Comparison of ENCODE assay signal across 8 cellular contexts in genomic region chr14:49598479-49599301, GRCh38. TPM values are rescaled to one million over a fixed set of nuclear protein-coding genes. Genes with fewer than 3 reads are reported as not detected.
DNase-seq lines count a peak whose midpoint lies in the region; ATAC-seq, FAIRE-seq and TF ChIP-seq lines count a peak whose summit lies in the region.

A gene with protein sequence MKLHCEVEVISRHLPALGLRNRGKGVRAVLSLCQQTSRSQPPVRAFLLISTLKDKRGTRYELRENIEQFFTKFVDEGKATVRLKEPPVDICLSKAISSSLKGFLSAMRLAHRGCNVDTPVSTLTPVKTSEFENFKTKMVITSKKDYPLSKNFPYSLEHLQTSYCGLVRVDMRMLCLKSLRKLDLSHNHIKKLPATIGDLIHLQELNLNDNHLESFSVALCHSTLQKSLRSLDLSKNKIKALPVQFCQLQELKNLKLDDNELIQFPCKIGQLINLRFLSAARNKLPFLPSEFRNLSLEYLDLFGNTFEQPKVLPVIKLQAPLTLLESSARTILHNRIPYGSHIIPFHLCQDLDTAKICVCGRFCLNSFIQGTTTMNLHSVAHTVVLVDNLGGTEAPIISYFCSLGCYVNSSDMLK (plus strand): TSS chr14:49598940. CDS start chr14:49599021, 81 bp downstream.

- H3K36me3 ChIP-seq in A673 (ENCODE audit: insufficient read depth, low read length, poor library complexity, severe bottlenecking): peaks cover 20% of the 10 kb centered on the region
- H3K36me3 ChIP-seq in bronchial epithelial cell (ENCODE audit: control insufficient read depth, insufficient read depth, low read length): no peaks in the 10 kb centered on the region
- peaks cover 0 to 16% (median 0%) of the 10 kb centered on the region in 6 donors for H3K36me3 ChIP-seq in spleen

- no TSS peak for BruUV-seq in A673 (replicated peaks; lab: Mats Ljungman, UMichigan)

- H3K27me3 Mint-ChIP-seq in WTC11 (ENCODE audit: low read depth): peaks cover 5% of the 10 kb centered on the region

- no peak for FAIRE-seq in bronchial epithelial cell (lab: Jason Lieb, UNC)

- TF ChIP-seq CTCF in A673 (conservative IDR thresholded peaks at IDR 0.05; ENCODE audit: low read depth, low read length) (0 out of 2 replicates have a peak, but pooled peaks have one; percentile 9), WTC11 (IDR thresholded peaks at IDR 0.05) (no peak), bronchial epithelial cell (IDR thresholded peaks at IDR 0.05; ENCODE audit: insufficient read depth, low read length, severe bottlenecking) (no peak), spleen (IDR thresholded peaks at IDR 0.05 in 8 of 11, conservative IDR thresholded peaks at IDR 0.05 in 3 of 11) (peak in 3 of 11 experiments; percentile 17 to 19 (median 18))

- TF ChIP-seq POLR2A in spleen (IDR thresholded peaks at IDR 0.05): peak in 1 of 3 donors; percentile 1

- no peaks in the 10 kb centered on the region for H3K9me3 Mint-ChIP-seq in WTC11

- H3K27me3 ChIP-seq in A673 (replicated peaks; ENCODE audit: insufficient read depth, low read depth, low read length, poor library complexity) (no peaks in the 10 kb centered on the region), bronchial epithelial cell (ENCODE audit: control insufficient read depth, insufficient read depth, low read length) (no peaks in the 10 kb centered on the region), spleen (replicated peaks in 1 of 7) (no peaks in the 10 kb centered on the region)

- 0 out of 2 replicates have a peak, but pooled peaks cover 3% of the 10 kb centered on the region for H3K36me3 Mint-ChIP-seq in WTC11

- peak within 1 kb of the TSS; percentile 84 for H3K4me3 Mint-ChIP-seq in WTC11

- peaks cover 10% of the 10 kb centered on the region for H3K4me1 Mint-ChIP-seq in WTC11

- intact Hi-C loops in A673 (cut with micrococcal nuclease; ENCODE audit: unreplicated experiment): no loop called here
- intact Hi-C loops in spleen (cut with DNase I; ENCODE audit: low total_unique reads): no loop called here

- POLR2A ChIA-PET in A673 (lab: Charles Lee; ENCODE audit: low non-redundant PET): interaction anchor here (0.6 kb wide), 1 partner anchor 19 kb away, joined by 5 read pairs; no protein-coding TSS in a partner anchor
- POLR2A ChIA-PET in WTC11 (lab: Charles Lee): interaction anchor here (0.6 to 4.1 kb wide), 5 partner anchors 13 to 170 kb away, joined by 4 to 26 read pairs (median 7); partner anchors contain the start of genes DNAAF2, KLHDC2, MGAT2 and RPL36AL

- ATAC-seq in GM18868 (IDR thresholded peaks at IDR 0.05; ENCODE audit: unreplicated experiment) (peak; percentile 46), HG03108 (IDR thresholded peaks at IDR 0.05; ENCODE audit: unreplicated experiment) (peak; percentile 43), WTC11 (peak; percentile 74)

- H3K27ac ChIP-seq in A673 (ENCODE audit: low read depth, low read length, poor library complexity, severe bottlenecking): peak within 1 kb of the TSS; percentile 97
- peak within 1 kb of the TSS; percentile 96 to 99 (median 98) for H3K27ac ChIP-seq in spleen

- 0 to 1% (median 0%) methylated on average over 22 to 78 of the region's 78 CpGs for WGBS in spleen, 5 donors

- peak; percentile 86 for DNase-seq in A673 (ENCODE audit: low spot score)
- peak; percentile 94 for DNase-seq in NCI-H2171 treated with DMSO at 0.1 percent for 48 hours (lab: John Stamatoyannopoulos, UW)
- DNase-seq in WTC11 (ENCODE audit: low spot score): peak; percentile 83
- DNase-seq in bronchial epithelial cell (ENCODE audit: low read depth): peak; percentile 71
- DNase-seq in inferior parietal cortex (ENCODE audit: extremely low spot score): peak; percentile 74
- peak; percentile 98 for DNase-seq in spleen

- H3K27ac Mint-ChIP-seq in WTC11: peak within 1 kb of the TSS; percentile 94

- H3K9me3 ChIP-seq in A673 (ENCODE audit: low read depth, low read length, poor library complexity, severe bottlenecking) (no peaks in the 10 kb centered on the region), spleen (no peaks in the 10 kb centered on the region)

- H3K4me1 ChIP-seq in A673 (ENCODE audit: insufficient read depth, low read length, poor library complexity, severe bottlenecking): no peaks in the 10 kb centered on the region
- H3K4me1 ChIP-seq in spleen: peaks cover 7 to 65% (median 32%) of the 10 kb centered on the region in 6 donors

- H3K4me3 ChIP-seq in A673 (ENCODE audit: low read depth, low read length, poor library complexity, severe bottlenecking) (peak within 1 kb of the TSS; percentile 95), bronchial epithelial cell (ENCODE audit: low read depth, low read length) (peak within 1 kb of the TSS; percentile 70), spleen (peak within 1 kb of the TSS; percentile 79 to 99 (median 86))

- CTCF ChIA-PET in A673 (lab: Charles Lee): interaction anchor here (0.9 to 1.2 kb wide), 2 partner anchors 12 to 22 kb away, joined by 3 to 4 read pairs; partner anchors contain the start of genes MGAT2, RPL36AL and RPS29
- CTCF ChIA-PET in WTC11 (lab: Charles Lee): interaction anchor here (1.4 to 5.5 kb wide), 4 partner anchors 12 to 137 kb away, joined by 6 to 43 read pairs (median 10); partner anchors contain the start of genes MGAT2, RPL36AL and RPS29

TF ChIP-seq in WTC11, 78 proteins besides CTCF, POLR2A, EP300 and RAD21 (continues in another document):
- TF ChIP-seq PRDM15 (CRISPR knock-in tag; IDR thresholded peaks at IDR 0.05) (no peak), ELF4 (CRISPR knock-in tag; IDR thresholded peaks at IDR 0.05; ENCODE audit: low read depth) (no peak), ERG (CRISPR knock-in tag; IDR thresholded peaks at IDR 0.05) (no peak), SMAD4 (CRISPR knock-in tag; IDR thresholded peaks at IDR 0.05) (peak; percentile 53; the same call in 1 of the 2 replicates), SMAD3 (CRISPR knock-in tag; IDR thresholded peaks at IDR 0.05; ENCODE audit: borderline replicate concordance) (peak; percentile 18), HMGA2 (CRISPR knock-in tag; IDR thresholded peaks at IDR 0.05) (0 out of 2 replicates have a peak, but pooled peaks have one; percentile 4), JUN (CRISPR knock-in tag; IDR thresholded peaks at IDR 0.05) (0 out of 2 replicates have a peak, but pooled peaks have one; percentile 47), SOX15 (CRISPR knock-in tag; IDR thresholded peaks at IDR 0.05) (no peak), TEAD4 (CRISPR knock-in tag; IDR thresholded peaks at IDR 0.05) (peak; percentile 63; the same call in 1 of the 2 replicates), ZNF121 (CRISPR knock-in tag; IDR thresholded peaks at IDR 0.05) (no peak; the same call in 1 of the 2 replicates), MXD4 (CRISPR knock-in tag; IDR thresholded peaks at IDR 0.05; ENCODE audit: borderline replicate concordance) (no peak), NR3C1 (CRISPR knock-in tag; conservative IDR thresholded peaks at IDR 0.05; ENCODE audit: low read depth) (0 out of 2 replicates have a peak, but pooled peaks have one; percentile 54), CREB1 (CRISPR knock-in tag; IDR thresholded peaks at IDR 0.05) (0 out of 2 replicates have a peak, but pooled peaks have one; percentile 29), TP53 (CRISPR knock-in tag; IDR thresholded peaks at IDR 0.05) (no peak), ZNF232 (CRISPR knock-in tag; IDR thresholded peaks at IDR 0.05) (peak; percentile 57; the same call in 1 of the 2 replicates)

RNA-seq across cellular contexts. Expression of the gene that starts here (rescaled TPM):
- 47.5 and 49.2 TPM in 2 replicates for total RNA-seq in A673 (2021)
- 32.5 to 42.6 TPM (median 32.8 TPM) in 3 replicates for total RNA-seq in WTC11 (2021)
- 7.1 and 12.3 TPM in 2 replicates for total RNA-seq in bronchial epithelial cell
- total RNA-seq in spleen: 10 to 100 TPM in 5 of 7 donors, 1 to 10 TPM in 2; 8.8 to 16.5 (median 12.7) TPM
- 10 to 100 TPM; 10.7 to 11.8 (median 11.7) TPM for polyA plus RNA-seq in spleen

Comparison
In these comparisons a context has a peak if more than half of its experiments do, and no peak if none do; other contexts are left out.
1. Peak in every context shown above with its lines: DNase-seq, ATAC-seq, H3K4me3 ChIP-seq and H3K27ac ChIP-seq.